In the genomic region with DNA sequence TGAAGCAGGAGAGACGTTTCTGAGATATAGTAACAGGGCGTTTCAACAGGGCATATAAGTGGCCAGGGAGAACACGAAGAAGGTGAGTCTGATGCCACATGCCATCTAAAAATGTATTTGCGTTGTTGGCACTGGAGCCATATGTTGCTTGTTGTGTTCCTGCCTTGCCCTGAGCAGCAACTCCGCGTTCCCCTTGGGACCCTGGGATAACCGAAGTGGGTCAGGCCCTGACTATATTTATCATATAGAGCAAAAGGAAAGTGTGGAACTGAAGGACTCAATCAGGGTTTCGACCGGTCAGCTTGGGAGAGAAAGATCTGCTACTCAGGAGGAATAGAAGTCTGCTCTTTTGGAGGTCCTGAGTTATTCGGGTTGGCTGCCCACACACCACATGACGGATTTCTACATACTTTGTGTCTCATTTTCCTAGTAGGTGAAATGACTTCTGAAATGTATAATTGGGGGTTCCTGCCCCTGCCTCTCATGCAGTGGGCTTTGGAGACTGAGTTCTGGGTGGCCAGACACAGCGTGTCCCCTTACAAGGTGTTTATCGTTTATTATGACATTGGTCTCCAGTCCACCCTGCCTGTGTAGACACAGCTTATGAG, we compare ENCODE assay signal across 12 cellular contexts. TPM values are rescaled to one million over a fixed set of nuclear protein-coding genes. Genes with fewer than 3 reads are reported as not detected.
DNase-seq lines count a peak whose midpoint lies in the region; ATAC-seq, FAIRE-seq and TF ChIP-seq lines count a peak whose summit lies in the region.
"Had no signal": no experiment of that assay in that cellular context is flagged by ENCODE, and none has a peak within 500 bp of the region (broad histone marks: within the 10 kb centered on the region; RNA-seq: fewer than 3 reads in every experiment).

No MANE protein-coding gene starts in this region.

- peaks cover 69% of the 10 kb centered on the region for H3K36me3 Mint-ChIP-seq in activated CD8-positive, alpha-beta T cell treated with anti-CD3 and anti-CD28 coated beads, Interleukin-2, amount 10 ng/mL, durations not matched to agents 7 days and 5 days (ENCODE audit: low read depth)

- H3K27me3 Mint-ChIP-seq in activated CD8-positive, alpha-beta T cell treated with anti-CD3 and anti-CD28 coated beads, Interleukin-2, amount 10 ng/mL, durations not matched to agents 7 days and 5 days (ENCODE audit: low read depth) = peaks cover 11% of the 10 kb centered on the region

- peaks cover 65% of the 10 kb centered on the region for H4K20me1 ChIP-seq in BLaER1

- H3K27ac ChIP-seq in A549 (no peak overlapping the region), BLaER1 (peak overlapping the region; percentile 87), left lung (peak overlapping the region; percentile 69 to 76), kidney (ENCODE audit: low read depth in 2 of 2, low read length in 2 of 2) (no peak overlapping the region)

- TF ChIP-seq EP300 in A549 (IDR thresholded peaks at IDR 0.05) = no peak

- CTCF ChIA-PET in A549 (lab: Yijun Ruan, JAX) = interaction anchor here (0.8 to 9.5 kb wide), 2 partner anchors 28 to 248 kb away, joined by 3 to 129 read pairs; no protein-coding TSS in a partner anchor
- CTCF ChIA-PET in activated CD8-positive, alpha-beta T cell treated with anti-CD3 and anti-CD28 coated beads, Interleukin-2, amount 10 ng/mL, durations not matched to agents 7 days and 5 days (lab: Charles Lee) = interaction anchor here (1.2 kb wide), 1 partner anchor 31 kb away, joined by 3 read pairs; no protein-coding TSS in a partner anchor
- CTCF ChIA-PET in HEK293T (lab: Yijun Ruan, JAX) = no interaction called here

- H3K9ac ChIP-seq in BLaER1 = peak overlapping the region; percentile 86
- no peak overlapping the region for H3K9ac ChIP-seq in kidney (ENCODE audit: low read length in 2 of 2)

- H3K4me1 ChIP-seq in A549 (peaks cover 13% of the 10 kb centered on the region), BLaER1 (peaks cover 75% of the 10 kb centered on the region), left lung (peaks cover 17 to 66% of the 10 kb centered on the region in 2 donors), kidney (ENCODE audit: control insufficient read depth in 1 of 2, insufficient read depth in 1 of 2, low read depth in 1 of 2, low read length in 2 of 2) (peaks cover 17 to 32% of the 10 kb centered on the region in 2 donors)

- no peak for TF ChIP-seq POLR2A in A549 (IDR thresholded peaks at IDR 0.05; ENCODE audit: low read length)

- H3K9me3 ChIP-seq in A549 = no peaks in the 10 kb centered on the region
- H3K9me3 ChIP-seq in BLaER1 = peaks cover 13% of the 10 kb centered on the region; the same call in 1 of the 2 replicates
- no peaks in the 10 kb centered on the region for H3K9me3 ChIP-seq in left lung
- no peaks in the 10 kb centered on the region for H3K9me3 ChIP-seq in kidney (ENCODE audit: control insufficient read depth in 1 of 2, low read length in 2 of 2)

- H3K4me3 Mint-ChIP-seq in activated CD8-positive, alpha-beta T cell treated with anti-CD3 and anti-CD28 coated beads, Interleukin-2, amount 10 ng/mL, durations not matched to agents 7 days and 5 days = peak overlapping the region; percentile 60

- TF ChIP-seq RAD21 in A549 (conservative IDR thresholded peaks at IDR 0.05 in 1 of 2, IDR thresholded peaks at IDR 0.05 in 1 of 2) = no peak

- H3K4me2 ChIP-seq in A549 = peak overlapping the region; percentile 86
- peak overlapping the region; percentile 87 for H3K4me2 ChIP-seq in BLaER1

- H3K4me1 Mint-ChIP-seq in activated CD8-positive, alpha-beta T cell treated with anti-CD3 and anti-CD28 coated beads, Interleukin-2, amount 10 ng/mL, durations not matched to agents 7 days and 5 days (ENCODE audit: low read depth) = peaks cover 47% of the 10 kb centered on the region

- H3K4me3 ChIP-seq in A549 = peak overlapping the region; percentile 87; the same call in 1 of the 3 replicates
- H3K4me3 ChIP-seq in BLaER1 = peak overlapping the region; percentile 83
- H3K4me3 ChIP-seq in left lung = no peak overlapping the region
- no peak overlapping the region for H3K4me3 ChIP-seq in kidney (ENCODE audit: low read length in 2 of 2)

- ATAC-seq in A549 (no peak), left lung (no peak)
- no peak for ATAC-seq in activated CD8-positive, alpha-beta T cell treated with anti-CD3 and anti-CD28 coated beads, Interleukin-2, amount 10 ng/mL, durations not matched to agents 7 days and 5 days

- intact Hi-C loops in left lung (cut with DNase I) = no loop called here
- intact Hi-C loops in kidney (cut with DNase I) = loop anchor here (5.0 kb wide), 1 partner anchor 33 kb away; no protein-coding TSS in a partner anchor

- no peaks in the 10 kb centered on the region for H3K9me3 Mint-ChIP-seq in activated CD8-positive, alpha-beta T cell treated with anti-CD3 and anti-CD28 coated beads, Interleukin-2, amount 10 ng/mL, durations not matched to agents 7 days and 5 days (ENCODE audit: insufficient read depth)

- no peak for TF ChIP-seq CTCF in A549 (IDR thresholded peaks at IDR 0.05)
- no peak for TF ChIP-seq CTCF in left lung (IDR thresholded peaks at IDR 0.05)
- TF ChIP-seq CTCF in kidney (IDR thresholded peaks at IDR 0.05; ENCODE audit: borderline replicate concordance, extremely low read depth, insufficient read depth) = no peak

- peaks cover 48% of the 10 kb centered on the region for H3K36me3 ChIP-seq in BLaER1
- no peaks in the 10 kb centered on the region for H3K36me3 ChIP-seq in left lung
- H3K36me3 ChIP-seq in kidney (ENCODE audit: control insufficient read depth in 1 of 2, insufficient read depth in 2 of 2, low read length in 2 of 2) = no peaks in the 10 kb centered on the region

- DNase-seq in A549 (ENCODE audit: low read depth in 1 of 2, low spot score in 1 of 2) = no peak
- DNase-seq in activated CD8-positive, alpha-beta T cell treated with anti-CD3 and anti-CD28 coated beads, Interleukin-2, amount 10 ng/mL, durations not matched to agents 7 days and 5 days = no peak
- no peak for DNase-seq in left lung
- no peak for DNase-seq in Ammon's horn (ENCODE audit: low spot score)
- DNase-seq in COLO829 (ENCODE audit: low spot score) = no peak
- no peak for DNase-seq in kidney
- no peak for DNase-seq in HEK293T (ENCODE audit: extremely low spot score)
- DNase-seq: central memory CD4-positive, alpha-beta T cell; NCI-H2171 treated with DMSO at 0.1 percent for 48 hours had no signal

- POLR2A ChIA-PET in A549 (lab: Yijun Ruan, JAX) (no interaction called here), HEK293T (lab: Yijun Ruan, JAX) (interaction anchor here (9.5 kb wide), 1 partner anchor 10 kb away, joined by 325 read pairs; no protein-coding TSS in a partner anchor)
- POLR2A ChIA-PET in activated CD8-positive, alpha-beta T cell treated with anti-CD3 and anti-CD28 coated beads, Interleukin-2, amount 10 ng/mL, durations not matched to agents 7 days and 5 days (lab: Charles Lee) = no interaction called here

- no peak overlapping the region for H3K27ac Mint-ChIP-seq in activated CD8-positive, alpha-beta T cell treated with anti-CD3 and anti-CD28 coated beads, Interleukin-2, amount 10 ng/mL, durations not matched to agents 7 days and 5 days

- peaks cover 30% of the 10 kb centered on the region for H3K27me3 ChIP-seq in BLaER1
- H3K27me3 ChIP-seq in left lung = peaks cover 40 to 74% of the 10 kb centered on the region in 2 donors

- no peak for FAIRE-seq in A549 (lab: Jason Lieb, UNC)
- no peak for FAIRE-seq in kidney (lab: Jason Lieb, UNC)
- FAIRE-seq: GM18507 had no signal

- WGBS in A549 (ENCODE audit: missing lambda C conversion rate) = 91% methylated on average over 13 of the region's 13 CpGs

TF ChIP-seq in A549, 52 proteins besides CTCF, POLR2A, EP300 and RAD21 (continues in another document):
- TF ChIP-seq HOXA7 (CRISPR knock-in tag; IDR thresholded peaks at IDR 0.05) (no peak), TP53 (CRISPR knock-in tag; IDR thresholded peaks at IDR 0.05) (no peak), SREBF2 (IDR thresholded peaks at IDR 0.05) (no peak), TFCP2L1 (CRISPR knock-in tag; IDR thresholded peaks at IDR 0.05) (no peak)

TF ChIP-seq in HEK293T, 16 proteins besides CTCF, POLR2A, EP300 and RAD21:
- TF ChIP-seq, protein P1, sequence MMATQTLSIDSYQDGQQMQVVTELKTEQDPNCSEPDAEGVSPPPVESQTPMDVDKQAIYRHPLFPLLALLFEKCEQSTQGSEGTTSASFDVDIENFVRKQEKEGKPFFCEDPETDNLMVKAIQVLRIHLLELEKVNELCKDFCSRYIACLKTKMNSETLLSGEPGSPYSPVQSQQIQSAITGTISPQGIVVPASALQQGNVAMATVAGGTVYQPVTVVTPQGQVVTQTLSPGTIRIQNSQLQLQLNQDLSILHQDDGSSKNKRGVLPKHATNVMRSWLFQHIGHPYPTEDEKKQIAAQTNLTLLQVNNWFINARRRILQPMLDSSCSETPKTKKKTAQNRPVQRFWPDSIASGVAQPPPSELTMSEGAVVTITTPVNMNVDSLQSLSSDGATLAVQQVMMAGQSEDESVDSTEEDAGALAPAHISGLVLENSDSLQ (IDR thresholded peaks at IDR 0.05) = no peak
- no peak for TF ChIP-seq L3MBTL2 (conservative IDR thresholded peaks at IDR 0.05)
- TF ChIP-seq HDGF (IDR thresholded peaks at IDR 0.05; ENCODE audit: borderline replicate concordance) = no peak
- no peak for TF ChIP-seq CTBP1 (IDR thresholded peaks at IDR 0.05; ENCODE audit: borderline replicate concordance)
- TF ChIP-seq LEF1 (IDR thresholded peaks at IDR 0.05; ENCODE audit: borderline replicate concordance) = no peak
- TF ChIP-seq BHLHE40 (IDR thresholded peaks at IDR 0.05; ENCODE audit: borderline replicate concordance) = no peak
- no peak for TF ChIP-seq NFRKB (IDR thresholded peaks at IDR 0.05)
- no peak for TF ChIP-seq ZNF384 (IDR thresholded peaks at IDR 0.05)
- TF ChIP-seq SUZ12 (IDR thresholded peaks at IDR 0.05) = no peak
- no peak for TF ChIP-seq FOXA1 (IDR thresholded peaks at IDR 0.05)
- no peak for TF ChIP-seq SP1 (IDR thresholded peaks at IDR 0.05)

RNA-seq across cellular contexts. Expression of gene STC2, which starts 3.0 kb away (rescaled TPM):
- polyA plus RNA-seq in A549 (2011; rRNA removed) = 30.8 and 46.1 TPM in 2 replicates
- polyA plus RNA-seq in A549 (2012; cell fraction: cytosol; rRNA removed) = 19.1 and 31.4 TPM in 2 replicates
- polyA plus RNA-seq in A549 (2012; cell fraction: nucleus; rRNA removed) = 39.8 and 46.9 TPM in 2 replicates
- 45.2 to 66.9 TPM (median 52.3 TPM) in 3 replicates for polyA plus RNA-seq in A549 (2017; fragmentation: RNase III; extraction: RNeasy Plus Mini Kit Qiagen cat#74134 plus additional on column Dnase treatment)
- 23.0 and 41.0 TPM in 2 replicates for polyA minus RNA-seq in A549 (2011; rRNA and poly(A)+ RNA removed)
- total RNA-seq in activated CD8-positive, alpha-beta T cell treated with anti-CD3 and anti-CD28 coated beads, Interleukin-2, amount 10 ng/mL, durations not matched to agents 7 days and 5 days = 10 to 100 TPM; 14.8 to 16.6 TPM
- 1 to 10 TPM; 2.9 to 5.5 TPM for total RNA-seq in left lung
- total RNA-seq in kidney = 2.7 TPM
- 2.1 TPM for polyA plus RNA-seq in kidney (ENCODE audit: insufficient read depth, low read depth, low replicate concordance)
- polyA plus RNA-seq: IgD-negative memory B cell had no signal

Comparison
In these comparisons a context has a peak if more than half of its experiments do, and no peak if none do; other contexts are left out.
1. H3K27ac ChIP-seq: peak in BLaER1 (single experiment) and left lung (2 of 2); none in A549 (0 of 2) and kidney (0 of 2).
2. H3K4me3 ChIP-seq: peak in A549 (single experiment) and BLaER1 (single experiment); none in left lung (0 of 2) and kidney (0 of 2).